Comparison of ENCODE assay signal across 17 cellular contexts in genomic region chr11:114228401-114229061, GRCh38.
DNase-seq lines count a peak whose midpoint lies in the region; ATAC-seq, FAIRE-seq and TF ChIP-seq lines count a peak whose summit lies in the region.
"Had no signal": no experiment of that assay in that cellular context is flagged by ENCODE, and none has a peak within 500 bp of the region (broad histone marks: within the 10 kb centered on the region; RNA-seq: fewer than 3 reads in every experiment).

No MANE protein-coding gene starts in this region.

- H3K9me3 ChIP-seq in BLaER1 treated with 17β-estradiol and CSF1 and Interleukin-3, amounts not matched to agents 10 nM and 100 nM (replicated peaks in 1 of 11): no peaks in the 10 kb centered on the region
- H3K9me3 ChIP-seq in K562 (replicated peaks; ENCODE audit: control insufficient read depth, insufficient read depth, low read depth, low read length) (no peaks in the 10 kb centered on the region), neural progenitor cell (ENCODE audit: low read depth) (peaks cover 6% of the 10 kb centered on the region), transverse colon (no peaks in the 10 kb centered on the region)
- H3K9me3 ChIP-seq: left lung had no signal

- peaks cover 10% of the 10 kb centered on the region for H3K27me3 Mint-ChIP-seq in neural progenitor cell (ENCODE audit: insufficient read depth, low read depth)
- H3K27me3 Mint-ChIP-seq in T-cell: no peaks in the 10 kb centered on the region
- H3K27me3 Mint-ChIP-seq: activated T-helper 17 cell treated with anti-CD3 and anti-CD28 coated beads, Interleukin-2, amount 50 U/mL, for 72 hours; dendritic cell treated with granulocyte-macrophage colony-stimulating factor and Interleukin-4, amounts not matched to agents 40 ng/mL and 50 ng/mL, for 4 days had no signal

- no peak for TF ChIP-seq RAD21 in K562 (CRISPR knock-in tag; conservative IDR thresholded peaks at IDR 0.05 in 1 of 2, IDR thresholded peaks at IDR 0.05 in 1 of 2)

- 72% methylated on average over 12 of the region's 15 CpGs for WGBS in K562 (ENCODE audit: insufficient coverage, low coverage, missing lambda C conversion rate)
- 84 to 88% methylated on average over 15 of the region's 15 CpGs for WGBS in lower leg skin, 2 donors
- WGBS in transverse colon (ENCODE audit: low coverage in 1 of 2), 2 donors: 81 to 83% methylated on average over 4 to 15 of the region's 15 CpGs

- H3K9me1 ChIP-seq in K562 (ENCODE audit: control insufficient read depth, insufficient read depth, low read length): no peaks in the 10 kb centered on the region

- H3K4me3 ChIP-seq in BLaER1 treated with 17β-estradiol and CSF1 and Interleukin-3, amounts not matched to agents 10 nM and 100 nM: no peak overlapping the region
- H3K4me3 ChIP-seq in K562 (no peak overlapping the region), neural progenitor cell (no peak overlapping the region), lower leg skin (ENCODE audit: low read depth, poor library complexity, severe bottlenecking) (no peak overlapping the region), transverse colon (no peak overlapping the region)
- H3K4me3 ChIP-seq: left lung had no signal

- TF ChIP-seq CTCF in K562 (IDR thresholded peaks at IDR 0.05 in 2 of 3, conservative IDR thresholded peaks at IDR 0.05 in 1 of 3; ENCODE audit: insufficient read depth in 2 of 3, low read depth in 1 of 3, low read length in 3 of 3) (no peak), neural progenitor cell (IDR thresholded peaks at IDR 0.05) (no peak), lower leg skin (IDR thresholded peaks at IDR 0.05) (no peak), transverse colon (IDR thresholded peaks at IDR 0.05) (no peak)

- no peak overlapping the region for H3K27ac ChIP-seq in BLaER1 treated with 17β-estradiol and CSF1 and Interleukin-3, amounts not matched to agents 10 nM and 100 nM
- H3K27ac ChIP-seq in K562 (ENCODE audit: extremely low read depth, low read depth, low read length): no peak overlapping the region
- peak overlapping the region; percentile 82 for H3K27ac ChIP-seq in neural progenitor cell
- peak overlapping the region in 1 of 4 donors; percentile 29 for H3K27ac ChIP-seq in transverse colon
- H3K27ac ChIP-seq: left lung had no signal

- DNase-seq in NCI-H1092 (lab: John Stamatoyannopoulos, UW) (peak; percentile 31), K562 (ENCODE audit: extremely low read depth in 1 of 4, low spot score in 3 of 4) (no peak), neural progenitor cell (ENCODE audit: low spot score) (no peak), lower leg skin (ENCODE audit: low spot score in 2 of 2) (no peak), T-cell (no peak), NCI-H510A (lab: John Stamatoyannopoulos, UW) (no peak), transverse colon (no peak)
- DNase-seq: AML-193; DMS79 treated with DMSO at 0.1 percent for 48 hours; left lung; stimulated activated CD4-positive, alpha-beta T cell treated with anti-CD3 and anti-CD28 coated beads, Interleukin-2, amount 100 ng/mL, for 48 hours had no signal

- FAIRE-seq in K562 (lab: Jason Lieb, UNC): no peak
- FAIRE-seq: HTR-8/SVneo, TTC549 had no signal

- H3K4me3 Mint-ChIP-seq in neural progenitor cell: no peak overlapping the region
- H3K4me3 Mint-ChIP-seq in T-cell: no peak overlapping the region
- H3K4me3 Mint-ChIP-seq: activated T-helper 17 cell treated with anti-CD3 and anti-CD28 coated beads, Interleukin-2, amount 50 U/mL, for 72 hours; dendritic cell treated with granulocyte-macrophage colony-stimulating factor and Interleukin-4, amounts not matched to agents 40 ng/mL and 50 ng/mL, for 4 days; type B pancreatic cell had no signal

- no peak for TF ChIP-seq EP300 in K562 (IDR thresholded peaks at IDR 0.05; ENCODE audit: low read length)
- TF ChIP-seq EP300 in transverse colon (IDR thresholded peaks at IDR 0.05; ENCODE audit: low read depth): no peak

- H3K4me1 Mint-ChIP-seq in neural progenitor cell: peaks cover 75% of the 10 kb centered on the region
- H3K4me1 Mint-ChIP-seq in T-cell: peaks cover 9 to 22% (median 17%) of the 10 kb centered on the region in 3 donors

- H4K20me1 ChIP-seq in BLaER1 treated with 17β-estradiol and CSF1 and Interleukin-3, amounts not matched to agents 10 nM and 100 nM: no peaks in the 10 kb centered on the region; a peak in 1 of 22 replicates
- H4K20me1 ChIP-seq in K562 (replicated peaks; ENCODE audit: control insufficient read depth, insufficient read depth, low read length): no peaks in the 10 kb centered on the region
- H4K20me1 ChIP-seq in neural progenitor cell (ENCODE audit: low read depth): no peaks in the 10 kb centered on the region

- in situ Hi-C loops in K562 (cut with MboI): no loop called here
- in situ Hi-C loops in transverse colon (cut with MboI; ENCODE audit: low pct_ligation_motif_present in 1 of 4, low pct_unique_long_range_greater_than_20kb in 1 of 4, low sequenced_read_pairs in 3 of 4): no loop called here

- H3F3A ChIP-seq in neural progenitor cell (ENCODE audit: low read depth): peaks cover 45% of the 10 kb centered on the region

- no TSS peak for BruUV-seq in K562 (replicated peaks; lab: Mats Ljungman, UMichigan)

- no peaks in the 10 kb centered on the region for H3K27me3 ChIP-seq in BLaER1 treated with 17β-estradiol and CSF1 and Interleukin-3, amounts not matched to agents 10 nM and 100 nM
- H3K27me3 ChIP-seq in K562 (ENCODE audit: control insufficient read depth in 2 of 2, insufficient read depth in 2 of 2, low read length in 2 of 2) (no peaks in the 10 kb centered on the region), neural progenitor cell (no peaks in the 10 kb centered on the region), transverse colon (no peaks in the 10 kb centered on the region)
- H3K27me3 ChIP-seq: left lung had no signal

- peak; percentile 56 for ATAC-seq in K562
- ATAC-seq in T-cell (replicated peaks in 1 of 4): no peak
- ATAC-seq: activated T-helper 17 cell treated with anti-CD3 and anti-CD28 coated beads, Interleukin-2, amount 50 U/mL, for 72 hours; left lung had no signal

- H3K36me3 Mint-ChIP-seq in neural progenitor cell (peaks cover 31% of the 10 kb centered on the region), T-cell (no peaks in the 10 kb centered on the region)
- H3K36me3 Mint-ChIP-seq: type B pancreatic cell had no signal

- peak overlapping the region; percentile 66 for H2AFZ ChIP-seq in K562 (ENCODE audit: low read depth, low read length)
- no peak overlapping the region for H2AFZ ChIP-seq in neural progenitor cell (replicated peaks)

- no peak overlapping the region for H3K9ac ChIP-seq in BLaER1 treated with 17β-estradiol and CSF1 and Interleukin-3, amounts not matched to agents 10 nM and 100 nM
- no peak overlapping the region for H3K9ac ChIP-seq in K562 (ENCODE audit: insufficient read depth in 1 of 2, low read depth in 2 of 2, low read length in 2 of 2)
- no peak overlapping the region for H3K9ac ChIP-seq in neural progenitor cell

- H3K36me3 ChIP-seq in BLaER1 treated with 17β-estradiol and CSF1 and Interleukin-3, amounts not matched to agents 10 nM and 100 nM: no peaks in the 10 kb centered on the region
- no peaks in the 10 kb centered on the region for H3K36me3 ChIP-seq in K562 (ENCODE audit: control insufficient read depth, insufficient read depth, low read length)
- no peaks in the 10 kb centered on the region for H3K36me3 ChIP-seq in neural progenitor cell
- peaks cover 0 to 4% (median 0%) of the 10 kb centered on the region in 4 donors for H3K36me3 ChIP-seq in transverse colon

- intact Hi-C loops in K562 (cut with micrococcal nuclease): no loop called here
- intact Hi-C loops in lower leg skin (cut with DNase I; ENCODE audit: low total_unique reads): no loop called here
- intact Hi-C loops in transverse colon (cut with DNase I; ENCODE audit: low total_unique reads): no loop called here

- POLR2A ChIA-PET in K562 (lab: Yijun Ruan, JAX): interaction anchor here (0.8 to 2.2 kb wide), 3 partner anchors 10 to 12 kb away, joined by 4 to 8 read pairs (median 5); no protein-coding TSS in a partner anchor
- POLR2A ChIA-PET in T-cell (lab: Charles Lee): no interaction called here

- H3K4me2 ChIP-seq in BLaER1 treated with 17β-estradiol and CSF1 and Interleukin-3, amounts not matched to agents 10 nM and 100 nM: peak overlapping the region in 7 of 11 experiments; percentile 3 to 41 (median 39); a peak in 8 of 22 replicates
- H3K4me2 ChIP-seq in K562 (ENCODE audit: insufficient read depth, low read length) (no peak overlapping the region), neural progenitor cell (peak overlapping the region; percentile 61)

- no peak for TF ChIP-seq POLR2A in K562 (conservative IDR thresholded peaks at IDR 0.05)
- no peak for TF ChIP-seq POLR2A in lower leg skin (IDR thresholded peaks at IDR 0.05)
- TF ChIP-seq POLR2A in transverse colon (IDR thresholded peaks at IDR 0.05): no peak

- peak overlapping the region; percentile 79 for H3K27ac Mint-ChIP-seq in neural progenitor cell
- no peak overlapping the region for H3K27ac Mint-ChIP-seq in T-cell
- H3K27ac Mint-ChIP-seq: activated T-helper 17 cell treated with anti-CD3 and anti-CD28 coated beads, Interleukin-2, amount 50 U/mL, for 72 hours; dendritic cell treated with granulocyte-macrophage colony-stimulating factor and Interleukin-4, amounts not matched to agents 40 ng/mL and 50 ng/mL, for 4 days; type B pancreatic cell had no signal

- H3K9me3 Mint-ChIP-seq in neural progenitor cell: no peaks in the 10 kb centered on the region
- H3K9me3 Mint-ChIP-seq in T-cell: no peaks in the 10 kb centered on the region
- H3K9me3 Mint-ChIP-seq: activated T-helper 17 cell treated with anti-CD3 and anti-CD28 coated beads, Interleukin-2, amount 50 U/mL, for 72 hours; dendritic cell treated with granulocyte-macrophage colony-stimulating factor and Interleukin-4, amounts not matched to agents 40 ng/mL and 50 ng/mL, for 4 days; type B pancreatic cell had no signal

- H3K79me2 ChIP-seq in K562 (ENCODE audit: control insufficient read depth, insufficient read depth, low read length) (no peaks in the 10 kb centered on the region), neural progenitor cell (ENCODE audit: low read depth) (peaks cover under 1% of the 10 kb centered on the region)

- H3K4me1 ChIP-seq in BLaER1 treated with 17β-estradiol and CSF1 and Interleukin-3, amounts not matched to agents 10 nM and 100 nM: peaks cover 0 to 19% (median 16%) of the 10 kb centered on the region in 10 experiments; a peak in 13 of 20 replicates
- H3K4me1 ChIP-seq in K562 (replicated peaks in 1 of 2; ENCODE audit: control insufficient read depth in 2 of 2, insufficient read depth in 2 of 2, low read length in 2 of 2): peaks cover 20 to 21% of the 10 kb centered on the region in 2 experiments
- peaks cover 50% of the 10 kb centered on the region for H3K4me1 ChIP-seq in neural progenitor cell
- peaks cover 4 to 21% (median 8%) of the 10 kb centered on the region in 4 donors for H3K4me1 ChIP-seq in transverse colon

- CTCF ChIA-PET in K562 (lab: Yijun Ruan, JAX; ENCODE audit: low intra/inter-chr PET ratio): no interaction called here
- CTCF ChIA-PET in T-cell (lab: Charles Lee): interaction anchor here in 1 of 2 donors (0.5 kb wide), 1 partner anchor 342 kb away, joined by 3 read pairs; no protein-coding TSS in a partner anchor
